Comparison of ENCODE assay signal across 24 cellular contexts in the genomic region with DNA sequence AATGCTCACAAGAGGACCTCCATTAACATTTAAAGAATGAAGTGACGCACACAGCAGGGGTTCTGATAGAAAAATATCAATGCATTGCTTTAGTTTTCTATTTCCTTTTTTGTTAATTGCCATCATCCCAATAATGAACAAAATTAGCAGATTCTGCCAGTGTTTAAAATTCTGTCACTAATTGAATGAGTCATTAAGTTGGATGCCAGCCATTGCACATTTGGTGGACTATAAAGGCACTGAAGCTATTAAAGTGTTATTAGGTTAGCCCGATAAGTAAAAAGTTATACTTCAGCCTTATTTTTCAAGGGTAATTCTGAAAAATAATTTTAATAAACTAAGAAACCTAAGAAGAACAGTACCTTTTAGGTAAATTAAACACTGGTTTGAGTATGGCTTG. TPM values are rescaled to one million over a fixed set of nuclear protein-coding genes. Genes with fewer than 3 reads are reported as not detected.
"Had no signal": no experiment of that assay in that cellular context is flagged by ENCODE, and none has a peak within 500 bp of the region (broad histone marks: within the 10 kb centered on the region; RNA-seq: fewer than 3 reads in every experiment).

No MANE protein-coding gene starts in this region.

- DNase-seq: activated CD4-positive, alpha-beta memory T cell treated with anti-CD3 and anti-CD28 coated beads, Interleukin-2, amount 10 ng/mL, durations not matched to agents 7 days and 5 days; activated CD4-positive, alpha-beta T cell treated with anti-CD3 and anti-CD28 coated beads for 36 hours; activated CD4-positive, alpha-beta T cell treated with anti-CD3 and anti-CD28 coated beads, Interleukin-2, amount 10 ng/mL, durations not matched to agents 24 days and 14 days; activated CD4-positive, alpha-beta T cell treated with anti-CD3 and anti-CD28 coated beads, Interleukin-2, amount 50 U/mL, for 4 hours; activated CD4-positive, CD25-positive, alpha-beta regulatory T cell; activated CD4-positive, CD25-positive, alpha-beta regulatory T cell treated with anti-CD3 and anti-CD28 coated beads, Interleukin-2, amount 50 U/mL, for 72 hours; activated CD8-positive, alpha-beta memory T cell treated with anti-CD3 and anti-CD28 coated beads, Interleukin-2, amount 50 U/mL, for 48 hours; activated gamma-delta T cell; activated naive CD4-positive, alpha-beta T cell treated with anti-CD3 and anti-CD28 coated beads, Interleukin-2, amount 50 U/mL, for 16 hours; activated naive CD4-positive, alpha-beta T cell treated with Interleukin-2 at 50 U/mL for 16 hours; activated T-cell treated with anti-CD3 and anti-CD28 coated beads for 4 hours; activated T-cell treated with anti-CD3 and anti-CD28 coated beads, Interleukin-2, amount 50 U/mL, for 24 hours; activated T-cell treated with anti-CD3 and anti-CD28 coated beads, Interleukin-2, amount 50 U/mL, for 72 hours; amniotic stem cell; anterior cingulate cortex; body of pancreas; effector memory CD4-positive, alpha-beta T cell; endodermal cell; foreskin keratinocyte; gastrocnemius medialis; glutamatergic neuron; heart left ventricle; T-helper 2 cell had no signal

RNA-seq across cellular contexts. Expression of a gene that starts 53.1 kb away (rescaled TPM):
- total RNA-seq: esophagus mucosa, gastrocnemius medialis had no signal
